In the genomic region with DNA sequence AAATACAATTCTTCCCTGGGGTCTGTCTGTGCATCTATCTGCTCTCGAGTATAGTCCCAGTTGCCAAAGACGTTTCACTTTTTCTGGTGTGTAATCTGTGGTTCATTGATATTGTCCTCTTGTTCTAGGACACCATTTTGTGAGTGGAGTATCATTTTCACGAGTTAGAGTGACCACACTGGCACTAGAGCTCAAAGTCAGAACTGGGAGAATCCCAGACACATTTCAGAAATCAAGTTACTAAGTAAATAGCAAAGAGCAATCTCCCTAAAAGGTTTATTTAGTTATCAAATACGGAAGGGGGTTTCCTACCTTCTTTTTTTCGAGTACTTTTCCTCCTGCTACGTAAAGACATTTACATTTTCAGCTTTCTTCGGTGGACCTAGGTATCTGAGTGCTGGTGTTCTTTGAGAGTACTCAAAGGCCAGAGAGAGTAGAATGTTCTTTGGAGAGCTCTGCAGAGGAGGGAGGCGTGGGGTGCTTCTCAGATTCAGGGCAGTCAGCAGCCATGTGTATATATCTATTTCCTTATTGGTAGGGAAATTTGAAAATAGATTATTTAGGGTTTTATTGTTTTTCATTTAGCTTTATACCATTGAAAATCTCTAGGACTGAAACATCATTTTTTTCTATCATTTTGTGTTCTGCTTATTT, we compare ENCODE assay signal across 20 cellular contexts.
"Had no signal": no experiment of that assay in that cellular context is flagged by ENCODE, and none has a peak within 500 bp of the region (broad histone marks: within the 10 kb centered on the region; RNA-seq: fewer than 3 reads in every experiment).

No MANE protein-coding gene starts in this region.

- H3K36me3 Mint-ChIP-seq: activated CD4-positive, alpha-beta memory T cell treated with anti-CD3 and anti-CD28 coated beads for 36 hours; naive thymus-derived CD8-positive, alpha-beta T cell had no signal

- DNase-seq: activated CD4-positive, alpha-beta memory T cell treated with anti-CD3 and anti-CD28 coated beads for 36 hours; activated CD4-positive, alpha-beta T cell treated with anti-CD3 and anti-CD28 coated beads for 48 hours; activated naive CD4-positive, alpha-beta T cell treated with Interleukin-2 at 50 U/mL for 16 hours; activated T-cell treated with anti-CD3 and anti-CD28 coated beads, Interleukin-2, amount 50 U/mL, for 48 hours; amygdala; cortex of kidney; endodermal cell; esophagus squamous epithelium; gastrocnemius medialis; hippocampal formation; naive thymus-derived CD8-positive, alpha-beta T cell; pancreas; psoas muscle; stimulated activated CD4-positive, alpha-beta T cell treated with anti-CD3 and anti-CD28 coated beads, Interleukin-4, amount 100 ng/mL, for 4 hours; stimulated activated naive CD8-positive, alpha-beta T cell treated with anti-CD3 and anti-CD28 coated beads, Interleukin-15, Interleukin-2, amounts not matched to agents 100 U/mL and 50 U/mL, for 24 hours; substantia nigra; tibial artery had no signal

- H3K9me3 Mint-ChIP-seq: activated CD4-positive, alpha-beta memory T cell treated with anti-CD3 and anti-CD28 coated beads for 36 hours; endodermal cell; naive thymus-derived CD8-positive, alpha-beta T cell had no signal

- H3K4me1 Mint-ChIP-seq: endodermal cell had no signal

- H3K4me3 Mint-ChIP-seq: activated CD4-positive, alpha-beta memory T cell treated with anti-CD3 and anti-CD28 coated beads for 36 hours; endodermal cell; naive thymus-derived CD8-positive, alpha-beta T cell had no signal

- H3K9me3 ChIP-seq: esophagus squamous epithelium, gastrocnemius medialis, neutrophil, pancreas, psoas muscle, right atrium auricular region, tibial artery had no signal

- H3K4me1 ChIP-seq: gastrocnemius medialis, psoas muscle, right atrium auricular region, tibial artery had no signal

- H3K4me3 ChIP-seq: esophagus squamous epithelium, gastrocnemius medialis, lung, pancreas, psoas muscle, right atrium auricular region, tibial artery had no signal

- H3K27ac Mint-ChIP-seq: activated CD4-positive, alpha-beta memory T cell treated with anti-CD3 and anti-CD28 coated beads for 36 hours; endodermal cell; naive thymus-derived CD8-positive, alpha-beta T cell had no signal

- H3K36me3 ChIP-seq: esophagus squamous epithelium, gastrocnemius medialis, neutrophil, pancreas, right atrium auricular region, tibial artery had no signal

- H3K27ac ChIP-seq: esophagus squamous epithelium, gastrocnemius medialis, neutrophil, pancreas, psoas muscle, right atrium auricular region, tibial artery had no signal

- ATAC-seq: gastrocnemius medialis; naive thymus-derived CD8-positive, alpha-beta T cell; pancreas; psoas muscle; stimulated activated naive CD8-positive, alpha-beta T cell treated with anti-CD3 and anti-CD28 coated beads, Interleukin-15, Interleukin-2, amounts not matched to agents 100 U/mL and 50 U/mL, for 24 hours had no signal

- H3K27me3 ChIP-seq: esophagus squamous epithelium, gastrocnemius medialis, neutrophil, pancreas, right atrium auricular region, tibial artery had no signal
